Comparison of ENCODE assay signal across 8 cellular contexts in genomic region chr2:210502997-210503621, GRCh38.
A peak's percentile ranks its signal among the peaks of the same experiment; 100 is the strongest.
DNase-seq lines count a peak whose midpoint lies in the region; ATAC-seq lines count a peak whose summit lies in the region.

No MANE protein-coding gene starts in this region.

- ATAC-seq in GM19328 (IDR thresholded peaks at IDR 0.05; ENCODE audit: unreplicated experiment) (peak; percentile 70), HG03378 (IDR thresholded peaks at IDR 0.05; ENCODE audit: unreplicated experiment) (peak; percentile 96)
- no peak for ATAC-seq in stimulated activated effector memory CD8-positive, alpha-beta T cell treated with anti-CD3 and anti-CD28 coated beads, Interleukin-12 subunit alpha, Interleukin-12 subunit beta, amount 100 ng/mL, for 72 hours

- no peak overlapping the region for H3K27ac Mint-ChIP-seq in stimulated activated effector memory CD8-positive, alpha-beta T cell treated with anti-CD3 and anti-CD28 coated beads, Interleukin-12 subunit alpha, Interleukin-12 subunit beta, amount 100 ng/mL, for 72 hours

- peak; percentile 25 for DNase-seq in DMS114 treated with DMSO at 0.1 percent for 48 hours (lab: John Stamatoyannopoulos, UW; ENCODE audit: unreplicated experiment)
- DNase-seq in NCI-H82 treated with DMSO at 0.1 percent for 48 hours (lab: John Stamatoyannopoulos, UW; ENCODE audit: unreplicated experiment) = peak; percentile 3
- DNase-seq in amniotic epithelial cell (ENCODE audit: low read depth) = peak; percentile 45
- DNase-seq in hepatic stellate cell (ENCODE audit: low spot score) = peak; percentile 25
- DNase-seq in retina = peak; percentile 44
- no peak for DNase-seq in stimulated activated effector memory CD8-positive, alpha-beta T cell treated with anti-CD3 and anti-CD28 coated beads, Interleukin-12 subunit alpha, Interleukin-12 subunit beta, amount 100 ng/mL, for 72 hours (ENCODE audit: low spot score in 2 of 2)

- H3K4me1 Mint-ChIP-seq in stimulated activated effector memory CD8-positive, alpha-beta T cell treated with anti-CD3 and anti-CD28 coated beads, Interleukin-12 subunit alpha, Interleukin-12 subunit beta, amount 100 ng/mL, for 72 hours = no peaks in the 10 kb centered on the region

- no peak overlapping the region for H3K4me3 Mint-ChIP-seq in stimulated activated effector memory CD8-positive, alpha-beta T cell treated with anti-CD3 and anti-CD28 coated beads, Interleukin-12 subunit alpha, Interleukin-12 subunit beta, amount 100 ng/mL, for 72 hours

- H3K9me3 Mint-ChIP-seq in stimulated activated effector memory CD8-positive, alpha-beta T cell treated with anti-CD3 and anti-CD28 coated beads, Interleukin-12 subunit alpha, Interleukin-12 subunit beta, amount 100 ng/mL, for 72 hours = peaks cover 14% of the 10 kb centered on the region

- no peaks in the 10 kb centered on the region for H3K36me3 Mint-ChIP-seq in stimulated activated effector memory CD8-positive, alpha-beta T cell treated with anti-CD3 and anti-CD28 coated beads, Interleukin-12 subunit alpha, Interleukin-12 subunit beta, amount 100 ng/mL, for 72 hours

Comparison
In these comparisons a context has a peak if more than half of its experiments do, and no peak if none do; other contexts are left out.
1. DNase-seq: peak in DMS114 treated with DMSO at 0.1 percent for 48 hours (single experiment), NCI-H82 treated with DMSO at 0.1 percent for 48 hours (single experiment), amniotic epithelial cell (single experiment), hepatic stellate cell (single experiment) and retina (single experiment); none in stimulated activated effector memory CD8-positive, alpha-beta T cell treated with anti-CD3 and anti-CD28 coated beads, Interleukin-12 subunit alpha, Interleukin-12 subunit beta, amount 100 ng/mL, for 72 hours (0 of 2).